23 cellular contexts compared by ENCODE assay signal in the genomic region with DNA sequence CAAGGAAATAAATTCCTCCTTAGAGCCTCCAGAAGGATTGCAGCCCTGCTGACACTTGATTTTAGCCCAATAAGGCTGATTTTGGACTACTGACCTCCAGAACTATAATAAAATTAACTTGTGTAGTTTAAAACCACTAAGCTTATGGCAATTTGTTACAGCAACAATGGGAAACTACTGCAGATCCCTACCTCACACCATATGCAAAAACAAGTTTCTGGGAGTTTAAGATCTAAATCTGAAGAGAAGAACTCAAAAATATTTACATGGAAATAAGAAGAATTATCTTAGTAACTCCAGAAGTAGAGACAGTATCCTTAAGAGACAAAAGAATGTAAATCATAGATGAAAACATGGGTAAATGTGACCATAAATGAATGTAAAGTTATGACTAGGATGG. TPM values are rescaled to one million over a fixed set of nuclear protein-coding genes. Genes with fewer than 3 reads are reported as not detected.
"Had no signal": no experiment of that assay in that cellular context is flagged by ENCODE, and none has a peak within 500 bp of the region (broad histone marks: within the 10 kb centered on the region; RNA-seq: fewer than 3 reads in every experiment).

No MANE protein-coding gene starts in this region.

- ATAC-seq: HepG2 had no signal

- H3K27me3 Mint-ChIP-seq: IgD-negative memory B cell had no signal

- DNase-seq: KBM-7, MV-4-11, NCI-H1048, NCI-H1105, NCI-H1436 treated with DMSO at 0.1 percent for 48 hours, NCI-H1694, NCI-H187 treated with DMSO at 0.1 percent for 48 hours, NCI-H2029 treated with DMSO at 0.1 percent for 48 hours, NCI-H2107, NCI-H2227 treated with DMSO at 0.1 percent for 48 hours, NCI-H524, NCI-H69, NCI-H774, RPMI8226, SIG-M5, SK-N-SH had no signal

- H3K4me3 Mint-ChIP-seq: IgD-negative memory B cell had no signal

- H3K27ac Mint-ChIP-seq: IgD-negative memory B cell had no signal

RNA-seq across cellular contexts. Expression of a gene that starts 5.9 kb away (rescaled TPM):
- total RNA-seq: HT1080, LHCN-M2, SK-MEL-5 had no signal

RNA-seq across cellular contexts. Expression of a gene that starts 36.7 kb away (rescaled TPM):
- total RNA-seq: MCF 10A, NCI-H460, SK-MEL-5 had no signal
